ENCODE assay signal across 8 cellular contexts in the genomic region with DNA sequence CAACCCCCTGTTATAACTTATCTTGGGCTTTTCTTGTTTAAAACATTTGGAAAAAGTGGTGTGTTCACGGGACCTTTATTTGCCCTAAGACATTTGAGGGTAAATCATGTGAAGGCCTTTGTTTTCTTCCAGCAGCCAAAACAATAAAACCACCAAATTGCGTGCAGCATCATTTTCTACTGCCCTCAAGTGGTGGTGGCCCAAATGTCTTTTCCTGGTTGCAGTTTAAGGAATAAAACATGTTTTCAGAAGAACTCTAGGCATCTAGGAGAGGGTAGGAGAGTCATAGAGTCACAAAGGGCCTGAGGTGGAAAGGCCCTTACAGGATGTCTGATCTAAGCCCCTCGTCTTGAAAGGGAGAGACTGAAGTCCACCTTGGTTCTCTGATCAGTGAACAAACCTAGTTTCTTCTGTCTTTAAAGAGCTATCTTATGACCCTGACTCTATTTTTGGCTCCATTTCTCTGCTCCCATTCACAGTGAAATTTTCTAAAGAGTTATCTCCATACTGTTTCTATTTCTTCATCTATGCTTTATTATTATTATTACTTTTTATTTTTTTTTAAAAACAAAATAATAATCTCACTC. TPM values are rescaled to one million over a fixed set of nuclear protein-coding genes. Genes with fewer than 3 reads are reported as not detected.
DNase-seq lines count a peak whose midpoint lies in the region; ATAC-seq and TF ChIP-seq lines count a peak whose summit lies in the region.
"Had no signal": no experiment of that assay in that cellular context is flagged by ENCODE, and none has a peak within 500 bp of the region (broad histone marks: within the 10 kb centered on the region; RNA-seq: fewer than 3 reads in every experiment).

No MANE protein-coding gene starts in this region.

- peak; percentile 64 for ATAC-seq in HG03432 (IDR thresholded peaks at IDR 0.05; ENCODE audit: unreplicated experiment)

- DNase-seq in EL (peak; percentile 67), SHP77 treated with DMSO at 0.1 percent for 48 hours (lab: John Stamatoyannopoulos, UW) (peak; percentile 12), immature natural killer cell (peak in 2 of 3 donors; percentile 20 to 47), 8988T (no peak)
- peak; percentile 27 for DNase-seq in stimulated activated CD4-positive, alpha-beta T cell treated with anti-CD3 and anti-CD28 coated beads, Interleukin-4, amount 100 ng/mL, for 24 hours

- H3K36me3 Mint-ChIP-seq in brain (no peaks in the 10 kb centered on the region), immature natural killer cell (no peaks in the 10 kb centered on the region)

- TF ChIP-seq CTCF in brain (conservative IDR thresholded peaks at IDR 0.05) = peak; percentile 55 to 68

- H3K27ac Mint-ChIP-seq in brain = peak overlapping the region in 2 of 5 experiments; percentile 49 to 77
- H3K27ac Mint-ChIP-seq in immature natural killer cell = peak overlapping the region in 2 of 6 donors; percentile 49 to 66
- H3K27ac Mint-ChIP-seq: dendritic cell treated with granulocyte-macrophage colony-stimulating factor and Interleukin-4, amounts not matched to agents 40 ng/mL and 50 ng/mL, for 4 days had no signal

- H3K9me3 Mint-ChIP-seq in brain = peaks cover 0 to 3% (median 2%) of the 10 kb centered on the region in 5 experiments
- H3K9me3 Mint-ChIP-seq in immature natural killer cell = no peaks in the 10 kb centered on the region
- H3K9me3 Mint-ChIP-seq: dendritic cell treated with granulocyte-macrophage colony-stimulating factor and Interleukin-4, amounts not matched to agents 40 ng/mL and 50 ng/mL, for 4 days had no signal

- H3K4me1 Mint-ChIP-seq in brain (peaks cover 10% of the 10 kb centered on the region), immature natural killer cell (no peaks in the 10 kb centered on the region)

- H3K27me3 Mint-ChIP-seq in brain = peaks cover 5% of the 10 kb centered on the region
- peaks cover 0 to 2% (median 2%) of the 10 kb centered on the region in 3 donors for H3K27me3 Mint-ChIP-seq in immature natural killer cell (ENCODE audit: low read depth in 3 of 3)
- H3K27me3 Mint-ChIP-seq: dendritic cell treated with granulocyte-macrophage colony-stimulating factor and Interleukin-4, amounts not matched to agents 40 ng/mL and 50 ng/mL, for 4 days had no signal

- H3K4me3 Mint-ChIP-seq in brain (no peak overlapping the region), immature natural killer cell (no peak overlapping the region)
- H3K4me3 Mint-ChIP-seq: dendritic cell treated with granulocyte-macrophage colony-stimulating factor and Interleukin-4, amounts not matched to agents 40 ng/mL and 50 ng/mL, for 4 days had no signal

RNA-seq across cellular contexts. Expression of a gene that starts 16.0 kb away (rescaled TPM):
- polyA plus RNA-seq in brain (ENCODE audit: insufficient read depth, low read depth, low replicate concordance) (18.2 TPM), immature natural killer cell (10 to 100 TPM; 28.9 to 49.4 (median 34.9) TPM)
